26 cellular contexts compared by ENCODE assay signal in genomic region chr5:133275631-133276030, GRCh38.
DNase-seq lines count a peak whose midpoint lies in the region; ATAC-seq, FAIRE-seq and TF ChIP-seq lines count a peak whose summit lies in the region.
"Had no signal": no experiment of that assay in that cellular context is flagged by ENCODE, and none has a peak within 500 bp of the region (broad histone marks: within the 10 kb centered on the region; RNA-seq: fewer than 3 reads in every experiment).

No MANE protein-coding gene starts in this region.

- H3K27ac ChIP-seq in GM12878 (ENCODE audit: control insufficient read depth, insufficient read depth): no peak overlapping the region
- no peak overlapping the region for H3K27ac ChIP-seq in mesendoderm (ENCODE audit: low read depth, low read length)
- H3K27ac ChIP-seq: A549; BLaER1 treated with 17β-estradiol and CSF1 and Interleukin-3, amounts not matched to agents 10 nM and 100 nM; GM23248 had no signal

- CTCF ChIA-PET in GM12878 (lab: Yijun Ruan, JAX): interaction anchor here (0.8 kb wide), 1 partner anchor 11 kb away, joined by 3 read pairs; no protein-coding TSS in a partner anchor
- CTCF ChIA-PET in activated CD8-positive, alpha-beta T cell treated with anti-CD3 and anti-CD28 coated beads, Interleukin-2, amount 10 ng/mL, durations not matched to agents 7 days and 5 days (lab: Charles Lee): no interaction called here

- no peaks in the 10 kb centered on the region for H3K4me1 Mint-ChIP-seq in activated CD8-positive, alpha-beta T cell treated with anti-CD3 and anti-CD28 coated beads, Interleukin-2, amount 10 ng/mL, durations not matched to agents 7 days and 5 days (ENCODE audit: low read depth)
- H3K4me1 Mint-ChIP-seq: CD14-positive monocyte; CD8-positive, alpha-beta memory T cell had no signal

- H3K36me3 ChIP-seq in GM12878 (ENCODE audit: control insufficient read depth in 2 of 2, insufficient read depth in 2 of 2, low read length in 1 of 2) (no peaks in the 10 kb centered on the region), mesendoderm (ENCODE audit: control insufficient read depth, insufficient read depth, low read length) (no peaks in the 10 kb centered on the region)
- H3K36me3 ChIP-seq: BE2C; BLaER1 treated with 17β-estradiol and CSF1 and Interleukin-3, amounts not matched to agents 10 nM and 100 nM had no signal

- FAIRE-seq in GM12878 (lab: Jason Lieb, UNC): peak; percentile 31
- FAIRE-seq: A549, D721Med, GM12891, GM18507 had no signal

- H3K4me1 ChIP-seq in GM12878 (ENCODE audit: control insufficient read depth, insufficient read depth, low read length): no peaks in the 10 kb centered on the region
- no peaks in the 10 kb centered on the region for H3K4me1 ChIP-seq in mesendoderm (ENCODE audit: control insufficient read depth, low read depth, low read length)
- H3K4me1 ChIP-seq: BE2C had no signal

- no peak overlapping the region for H2BK15ac ChIP-seq in mesendoderm (replicated peaks; ENCODE audit: low read depth)

- H2AFZ ChIP-seq in GM12878 (ENCODE audit: control insufficient read depth, low read depth, low read length): no peak overlapping the region
- H2AFZ ChIP-seq: GM23248 had no signal

- H3K27ac Mint-ChIP-seq in activated CD8-positive, alpha-beta T cell treated with anti-CD3 and anti-CD28 coated beads, Interleukin-2, amount 10 ng/mL, durations not matched to agents 7 days and 5 days: no peak overlapping the region
- H3K27ac Mint-ChIP-seq: CD14-positive monocyte; CD4-positive, alpha-beta T cell; CD8-positive, alpha-beta memory T cell had no signal

- POLR2A ChIA-PET in GM12878 (lab: Charles Lee): no interaction called here
- POLR2A ChIA-PET in activated CD8-positive, alpha-beta T cell treated with anti-CD3 and anti-CD28 coated beads, Interleukin-2, amount 10 ng/mL, durations not matched to agents 7 days and 5 days (lab: Charles Lee): interaction anchor here (0.6 kb wide), 1 partner anchor 478 kb away, joined by 3 read pairs; no protein-coding TSS in a partner anchor

- no TSS peak for BruUV-seq in GM12878 (replicated peaks; lab: Mats Ljungman, UMichigan)

- H3K9ac ChIP-seq in GM12878 (ENCODE audit: control insufficient read depth, insufficient read depth, low read length) (no peak overlapping the region), mesendoderm (ENCODE audit: low read length) (no peak overlapping the region)
- H3K9ac ChIP-seq: BLaER1 treated with 17β-estradiol and CSF1 and Interleukin-3, amounts not matched to agents 10 nM and 100 nM; GM23248 had no signal

- no peak overlapping the region for H3K56ac ChIP-seq in mesendoderm (ENCODE audit: low read length)

- H4K5ac ChIP-seq in mesendoderm (ENCODE audit: low read length): no peak overlapping the region

- no peak overlapping the region for H2BK120ac ChIP-seq in mesendoderm (ENCODE audit: low read depth, low read length)

- H4K8ac ChIP-seq in mesendoderm (ENCODE audit: low read depth, low read length): no peak overlapping the region

- no peak overlapping the region for H3K4me2 ChIP-seq in GM12878 (ENCODE audit: control insufficient read depth, insufficient read depth)
- H3K4me2 ChIP-seq in mesendoderm (ENCODE audit: low read length): no peak overlapping the region
- H3K4me2 ChIP-seq: A549; BLaER1 treated with 17β-estradiol and CSF1 and Interleukin-3, amounts not matched to agents 10 nM and 100 nM had no signal

- H3K23ac ChIP-seq in mesendoderm (ENCODE audit: low read length): no peak overlapping the region

- TF ChIP-seq RAD21 in GM12878 (IDR thresholded peaks at IDR 0.05; ENCODE audit: insufficient read depth, low read depth, low read length): no peak

- no peaks in the 10 kb centered on the region for H3K9me3 ChIP-seq in GM12878 (replicated peaks; ENCODE audit: control insufficient read depth, insufficient read depth, low read length)
- H3K9me3 ChIP-seq: A549; BE2C; BLaER1 treated with 17β-estradiol and CSF1 and Interleukin-3, amounts not matched to agents 10 nM and 100 nM had no signal

- H4K20me1 ChIP-seq in GM12878 (ENCODE audit: control insufficient read depth, insufficient read depth): no peaks in the 10 kb centered on the region
- H4K20me1 ChIP-seq: BLaER1 treated with 17β-estradiol and CSF1 and Interleukin-3, amounts not matched to agents 10 nM and 100 nM had no signal

- H3K79me2 ChIP-seq in GM12878 (ENCODE audit: control insufficient read depth, insufficient read depth, low read length): no peaks in the 10 kb centered on the region
- H3K79me2 ChIP-seq in mesendoderm (ENCODE audit: control insufficient read depth, insufficient read depth, low read length): no peaks in the 10 kb centered on the region

- H3K4me3 Mint-ChIP-seq in activated CD8-positive, alpha-beta T cell treated with anti-CD3 and anti-CD28 coated beads, Interleukin-2, amount 10 ng/mL, durations not matched to agents 7 days and 5 days: no peak overlapping the region
- H3K4me3 Mint-ChIP-seq: CD14-positive monocyte; CD4-positive, alpha-beta T cell; CD8-positive, alpha-beta memory T cell; H9 had no signal

- DNase-seq in LNCaP clone FGC (ENCODE audit: low read depth) (peak; percentile 52), GM12878 (ENCODE audit: low read depth, low spot score) (no peak), mesendoderm (peak; percentile 24), NCI-H1436 treated with DMSO at 0.1 percent for 48 hours (lab: John Stamatoyannopoulos, UW) (no peak)
- DNase-seq in activated CD8-positive, alpha-beta T cell treated with anti-CD3 and anti-CD28 coated beads, Interleukin-2, amount 10 ng/mL, durations not matched to agents 7 days and 5 days: no peak
- DNase-seq: 8988T; ACHN; AML-193; BE2C; CD4-positive, alpha-beta T cell; CD8-positive, alpha-beta memory T cell; DMS 273 treated with DMSO at 0.1 percent for 48 hours; DMS79; EL; GDM1; GM23248; H9 had no signal

- whole genome bisulfite sequencing in GM12878 (ENCODE audit: insufficient coverage, insufficient replicate concordance, low lambda C conversion rate, missing lambda C conversion rate): 66% methylated on average over 7 of the region's 7 CpGs
- WGBS in mesendoderm (ENCODE audit: extremely low coverage, insufficient coverage, low lambda C conversion rate): no CpG with 5 or more reads among the region's 7 CpGs

- H3K79me1 ChIP-seq in mesendoderm (ENCODE audit: low read length): no peaks in the 10 kb centered on the region

- no peak overlapping the region for H3K18ac ChIP-seq in mesendoderm (ENCODE audit: low read length)

- in situ Hi-C loops in GM12878 (cut with MboI): no loop called here

- no peak for TF ChIP-seq POLR2A in GM12878 (IDR thresholded peaks at IDR 0.05; ENCODE audit: low read depth, low read length)

- SMC1A ChIA-PET in GM12878 (lab: Charles Lee; ENCODE audit: uncharacterized antibody, unreplicated experiment): no interaction called here

- H2BK5ac ChIP-seq in mesendoderm (ENCODE audit: low read length): no peak overlapping the region

- H3K9me3 Mint-ChIP-seq in activated CD8-positive, alpha-beta T cell treated with anti-CD3 and anti-CD28 coated beads, Interleukin-2, amount 10 ng/mL, durations not matched to agents 7 days and 5 days (ENCODE audit: insufficient read depth): no peaks in the 10 kb centered on the region
- H3K9me3 Mint-ChIP-seq: CD4-positive, alpha-beta T cell; CD8-positive, alpha-beta memory T cell had no signal

- TF ChIP-seq CTCF in LNCaP clone FGC (IDR thresholded peaks at IDR 0.05; ENCODE audit: control insufficient read depth, extremely low read depth, insufficient read depth) (no peak), GM12878 (IDR thresholded peaks at IDR 0.05 in 2 of 3, conservative IDR thresholded peaks at IDR 0.05 in 1 of 3; ENCODE audit: control insufficient read depth in 2 of 3, extremely low read depth in 1 of 3, insufficient read depth in 1 of 3, low read depth in 3 of 3, low read length in 3 of 3) (no peak)

- H3K36me3 Mint-ChIP-seq in activated CD8-positive, alpha-beta T cell treated with anti-CD3 and anti-CD28 coated beads, Interleukin-2, amount 10 ng/mL, durations not matched to agents 7 days and 5 days (ENCODE audit: low read depth): no peaks in the 10 kb centered on the region
- H3K36me3 Mint-ChIP-seq: CD14-positive monocyte; CD8-positive, alpha-beta memory T cell had no signal

- H3K4me3 ChIP-seq in LNCaP clone FGC (ENCODE audit: low read depth, low read length) (no peak overlapping the region), GM12878 (no peak overlapping the region), mesendoderm (ENCODE audit: low read length) (no peak overlapping the region)
- H3K4me3 ChIP-seq: A549; BLaER1 treated with 17β-estradiol and CSF1 and Interleukin-3, amounts not matched to agents 10 nM and 100 nM; GM23248 had no signal

- RAD21 ChIA-PET in GM12878 (lab: Charles Lee; ENCODE audit: unreplicated experiment): no interaction called here

- ATAC-seq in GM12878 (no peak), GM21381 (IDR thresholded peaks at IDR 0.05; ENCODE audit: unreplicated experiment) (no peak), GM21576 (IDR thresholded peaks at IDR 0.05; ENCODE audit: unreplicated experiment) (no peak)
- no peak for ATAC-seq in activated CD8-positive, alpha-beta T cell treated with anti-CD3 and anti-CD28 coated beads, Interleukin-2, amount 10 ng/mL, durations not matched to agents 7 days and 5 days
- ATAC-seq: A549, HCT116 had no signal

- no peak overlapping the region for H2AK5ac ChIP-seq in mesendoderm (ENCODE audit: low read length)

- no peaks in the 10 kb centered on the region for H3K27me3 ChIP-seq in GM12878 (replicated peaks in 1 of 2; ENCODE audit: control insufficient read depth in 2 of 2, insufficient read depth in 2 of 2, low read length in 1 of 2)
- H3K27me3 ChIP-seq in mesendoderm (ENCODE audit: insufficient read depth, low read length, poor library complexity): no peaks in the 10 kb centered on the region
- H3K27me3 ChIP-seq: BE2C; BLaER1 treated with 17β-estradiol and CSF1 and Interleukin-3, amounts not matched to agents 10 nM and 100 nM had no signal

- intact Hi-C loops in GM12878 (cut with micrococcal nuclease; ENCODE audit: unreplicated experiment): no loop called here

- H3K4ac ChIP-seq in mesendoderm (ENCODE audit: low read depth, low read length): no peak overlapping the region

- TF ChIP-seq EP300 in GM12878 (IDR thresholded peaks at IDR 0.05; ENCODE audit: borderline replicate concordance in 1 of 2, control insufficient read depth in 1 of 2, low read depth in 2 of 2, low read length in 2 of 2): no peak

- no peaks in the 10 kb centered on the region for H3K27me3 Mint-ChIP-seq in activated CD8-positive, alpha-beta T cell treated with anti-CD3 and anti-CD28 coated beads, Interleukin-2, amount 10 ng/mL, durations not matched to agents 7 days and 5 days (ENCODE audit: low read depth)
- H3K27me3 Mint-ChIP-seq: CD4-positive, alpha-beta T cell; CD8-positive, alpha-beta memory T cell had no signal

Comparison
In these comparisons a context has a peak if more than half of its experiments do, and no peak if none do; other contexts are left out.
1. DNase-seq: peak in LNCaP clone FGC (single experiment) and mesendoderm (single experiment); none in GM12878 (single experiment), NCI-H1436 treated with DMSO at 0.1 percent for 48 hours (single experiment) and activated CD8-positive, alpha-beta T cell treated with anti-CD3 and anti-CD28 coated beads, Interleukin-2, amount 10 ng/mL, durations not matched to agents 7 days and 5 days (single experiment).